ENCODE assay signal across 25 cellular contexts in genomic region chr17:76123749-76124581, GRCh38. TPM values are rescaled to one million over a fixed set of nuclear protein-coding genes. Genes with fewer than 3 reads are reported as not detected.
A peak's percentile ranks its signal among the peaks of the same experiment; 100 is the strongest.
DNase-seq lines count a peak whose midpoint lies in the region; ATAC-seq and TF ChIP-seq lines count a peak whose summit lies in the region.
"Had no signal": no experiment of that assay in that cellular context is flagged by ENCODE, and none has a peak within 500 bp of the region (broad histone marks: within the 10 kb centered on the region; RNA-seq: fewer than 3 reads in every experiment).

No MANE protein-coding gene starts in this region.

- POLR2A ChIA-PET in CD4-positive, alpha-beta memory T cell (lab: Charles Lee; ENCODE audit: partially characterized antibody): interaction anchor here (0.6 to 7.9 kb wide), 9 partner anchors 17 to 165 kb away, joined by 3 to 108 read pairs (median 5); partner anchors contain the start of genes FOXJ1 and UBALD2
- POLR2A ChIA-PET in PC-3 (lab: Charles Lee; ENCODE audit: unreplicated experiment): no interaction called here

- no peaks in the 10 kb centered on the region for H3K27me3 Mint-ChIP-seq in CD4-positive, alpha-beta memory T cell
- H3K27me3 Mint-ChIP-seq in naive B cell: peaks cover 0 to 6% (median 5%) of the 10 kb centered on the region in 3 donors

- peaks cover 4 to 12% (median 9%) of the 10 kb centered on the region in 4 donors for H3K4me1 Mint-ChIP-seq in CD4-positive, alpha-beta memory T cell
- H3K4me1 Mint-ChIP-seq in naive B cell: peaks cover 17 to 26% (median 21%) of the 10 kb centered on the region in 3 donors

- no TSS peak for BruUV-seq in PC-3 (replicated peaks; lab: Mats Ljungman, UMichigan)

- DNase-seq in CD4-positive, alpha-beta memory T cell: no peak
- DNase-seq in GM10266 (ENCODE audit: extremely low spot score): peak; percentile 18
- no peak for DNase-seq in PC-3
- DNase-seq in naive B cell: no peak
- DNase-seq in activated T-cell treated with anti-CD3 and anti-CD28 coated beads for 4 hours: no peak
- no peak for DNase-seq in amniotic stem cell (lab: John Stamatoyannopoulos, UW)
- DNase-seq in kidney glomerular epithelial cell (lab: John Stamatoyannopoulos, UW): no peak
- DNase-seq: activated CD4-positive, CD25-positive, alpha-beta regulatory T cell treated with anti-CD3 and anti-CD28 coated beads, Interleukin-2, amount 50 U/mL, for 72 hours; activated CD8-positive, alpha-beta memory T cell treated with anti-CD3 and anti-CD28 coated beads, Interleukin-2, amount 50 U/mL, for 4 hours; DND-41; erythroblast; NCI-H1694 treated with DMSO at 0.1 percent for 48 hours; NCI-H345; SHP77 treated with DMSO at 0.1 percent for 48 hours; stimulated activated CD4-positive, alpha-beta T cell treated with anti-CD3 and anti-CD28 coated beads, Interleukin-4, amount 100 ng/mL, for 1 hour had no signal

- H3K9me3 Mint-ChIP-seq in CD4-positive, alpha-beta memory T cell: no peaks in the 10 kb centered on the region
- no peaks in the 10 kb centered on the region for H3K9me3 Mint-ChIP-seq in naive B cell
- H3K9me3 Mint-ChIP-seq: T-helper 2 cell treated with Interferon-gamma antibody and Interleukin-4, amounts not matched to agents 5 μg/mL and 100 μg/mL, for 36 hours had no signal

- no peaks in the 10 kb centered on the region for H3K9me3 ChIP-seq in CD4-positive, alpha-beta memory T cell (ENCODE audit: control insufficient read depth in 1 of 2, low read length in 2 of 2)
- H3K9me3 ChIP-seq in PC-3 (ENCODE audit: low read length): no peaks in the 10 kb centered on the region
- H3K9me3 ChIP-seq: gastroesophageal sphincter had no signal

- no peak for TF ChIP-seq CTCF in GM10266 (IDR thresholded peaks at IDR 0.05; ENCODE audit: control insufficient read depth, insufficient read depth, low read depth, missing control alignments)
- TF ChIP-seq CTCF in PC-3 (conservative IDR thresholded peaks at IDR 0.05; ENCODE audit: low read depth, low read length): 0 out of 2 replicates have a peak, but pooled peaks have one; percentile 14

- no peak overlapping the region for H3K9ac ChIP-seq in PC-3 (ENCODE audit: low read length)
- H3K9ac ChIP-seq: parathyroid adenoma had no signal

- H3K27me3 ChIP-seq in CD4-positive, alpha-beta memory T cell (ENCODE audit: insufficient read depth, low read length): no peaks in the 10 kb centered on the region
- H3K27me3 ChIP-seq in PC-3 (ENCODE audit: low read length): no peaks in the 10 kb centered on the region

- H3K79me2 ChIP-seq in PC-3 (ENCODE audit: low read length): no peaks in the 10 kb centered on the region
- H3K79me2 ChIP-seq: parathyroid adenoma had no signal

- no peaks in the 10 kb centered on the region for H3K36me3 Mint-ChIP-seq in CD4-positive, alpha-beta memory T cell
- H3K36me3 Mint-ChIP-seq in naive B cell: no peaks in the 10 kb centered on the region

- intact Hi-C loops in CD4-positive, alpha-beta memory T cell (cut with micrococcal nuclease): loop anchor here (5.0 kb wide), 1 partner anchor 112 kb away; no protein-coding TSS in a partner anchor
- intact Hi-C loops in PC-3 (cut with micrococcal nuclease): no loop called here

- no peak overlapping the region for H2AFZ ChIP-seq in PC-3 (ENCODE audit: low read length)
- H2AFZ ChIP-seq: parathyroid adenoma had no signal

- CTCF ChIA-PET in CD4-positive, alpha-beta memory T cell (lab: Charles Lee; ENCODE audit: partially characterized antibody): interaction anchor here (0.7 to 11.2 kb wide), 18 partner anchors 9 to 392 kb away, joined by 3 to 232 read pairs (median 4); partner anchors contain the start of gene RNF157
- CTCF ChIA-PET in PC-3 (lab: Charles Lee): interaction anchor here (0.7 to 1.5 kb wide), 3 partner anchors 58 to 228 kb away, joined by 3 to 5 read pairs (median 5); no protein-coding TSS in a partner anchor

- peak overlapping the region in 4 of 7 donors; percentile 29 to 60 (median 45) for H3K27ac Mint-ChIP-seq in CD4-positive, alpha-beta memory T cell
- H3K27ac Mint-ChIP-seq in naive B cell: peak overlapping the region in 1 of 6 donors; percentile 23

- no peak overlapping the region for H3K4me2 ChIP-seq in PC-3 (ENCODE audit: low read length)

- no peaks in the 10 kb centered on the region for H3K36me3 ChIP-seq in CD4-positive, alpha-beta memory T cell (ENCODE audit: insufficient read depth, low read length)
- no peaks in the 10 kb centered on the region for H3K36me3 ChIP-seq in PC-3 (ENCODE audit: low read depth, low read length)
- H3K36me3 ChIP-seq: gastroesophageal sphincter had no signal

- H3K9me2 ChIP-seq in PC-3 (replicated peaks; ENCODE audit: low read length): no peaks in the 10 kb centered on the region

- ATAC-seq in PC-3: no peak
- no peak for ATAC-seq in naive B cell (ENCODE audit: low read depth in 2 of 2)
- ATAC-seq: gastroesophageal sphincter, left lobe of liver had no signal

- H3K4me1 ChIP-seq in CD4-positive, alpha-beta memory T cell (ENCODE audit: insufficient read depth, low read length): peaks cover 10% of the 10 kb centered on the region
- peaks cover 4% of the 10 kb centered on the region; the same call in 1 of the 2 replicates for H3K4me1 ChIP-seq in PC-3 (ENCODE audit: insufficient read depth, low read length)
- H3K4me1 ChIP-seq: parathyroid adenoma had no signal

- no peaks in the 10 kb centered on the region for H4K20me1 ChIP-seq in PC-3 (ENCODE audit: low read length)

- no peak overlapping the region for H3K4me3 ChIP-seq in CD4-positive, alpha-beta memory T cell (ENCODE audit: low read length in 2 of 2)
- H3K4me3 ChIP-seq in PC-3 (ENCODE audit: low read length): no peak overlapping the region
- H3K4me3 ChIP-seq: gastroesophageal sphincter, skin epidermis had no signal

- no peaks in the 10 kb centered on the region for H3F3A ChIP-seq in PC-3 (ENCODE audit: low read length, unreplicated experiment)

- no peak overlapping the region for H3K27ac ChIP-seq in CD4-positive, alpha-beta memory T cell (ENCODE audit: low read depth, low read length)
- no peak overlapping the region for H3K27ac ChIP-seq in PC-3 (ENCODE audit: low read length)
- H3K27ac ChIP-seq: gastroesophageal sphincter, parathyroid adenoma, skin epidermis had no signal

- peak overlapping the region in 1 of 8 donors; percentile 28 for H3K4me3 Mint-ChIP-seq in CD4-positive, alpha-beta memory T cell
- H3K4me3 Mint-ChIP-seq in naive B cell: peak overlapping the region in 6 of 8 donors; percentile 29 to 82 (median 68)

RNA-seq across cellular contexts. Expression of gene FOXJ1, which starts 17.1 kb away (rescaled TPM):
- under 1 TPM; 0.19 to 0.20 TPM for total RNA-seq in CD4-positive, alpha-beta memory T cell
- not detected for polyA plus RNA-seq in CD4-positive, alpha-beta memory T cell
- total RNA-seq in PC-3 (2014; rRNA removed): 0.26 and 0.69 TPM in 2 replicates
- polyA plus RNA-seq in naive B cell (ENCODE audit: low read depth in 6 of 6): not detected
- total RNA-seq: bronchial epithelial cell, dermis microvascular lymphatic vessel endothelial cell, gastroesophageal sphincter, M059J had no signal
- polyA plus RNA-seq: BJ had no signal

RNA-seq across cellular contexts. Expression of gene EXOC7, which starts 20.4 kb away (rescaled TPM):
- 100 to 1,000 TPM; 183 to 184 TPM for total RNA-seq in CD4-positive, alpha-beta memory T cell
- 10 to 100 TPM; 36.2 to 66.9 TPM for polyA plus RNA-seq in CD4-positive, alpha-beta memory T cell
- 153 and 173 TPM in 2 replicates for total RNA-seq in PC-3 (2014; rRNA removed)
- polyA plus RNA-seq in naive B cell (ENCODE audit: low read depth in 6 of 6): 10 to 100 TPM; 40.8 to 64.9 (median 54.0) TPM

RNA-seq across cellular contexts. Expression of gene ZACN, which starts 45.0 kb away (rescaled TPM):
- total RNA-seq in CD4-positive, alpha-beta memory T cell: under 1 TPM in 1 of 2 experiments, not detected in 1; 0.35 TPM
- 1 to 10 TPM in 1 of 2 donors, not detected in 1; 1.0 TPM for polyA plus RNA-seq in CD4-positive, alpha-beta memory T cell
- total RNA-seq in PC-3 (2014; rRNA removed): 0.11 TPM in 1 of 2 replicates, not detected in the other
- 1 to 10 TPM in 2 of 6 donors, under 1 TPM in 2, not detected in 2; 0.70 to 1.6 (median 1.1) TPM for polyA plus RNA-seq in naive B cell (ENCODE audit: low read depth in 6 of 6)
- total RNA-seq: bronchial epithelial cell, dermis microvascular lymphatic vessel endothelial cell, gastroesophageal sphincter, left lobe of liver, temporal lobe had no signal

RNA-seq across cellular contexts. Expression of gene GALR2, which starts 49.4 kb away (rescaled TPM):
- total RNA-seq in CD4-positive, alpha-beta memory T cell: not detected
- under 1 TPM in 1 of 2 donors, not detected in 1; 0.37 TPM for polyA plus RNA-seq in CD4-positive, alpha-beta memory T cell
- total RNA-seq in PC-3 (2014; rRNA removed): 0.69 and 2.2 TPM in 2 replicates
- polyA plus RNA-seq in naive B cell (ENCODE audit: low read depth in 6 of 6): 1 to 10 TPM in 2 of 6 donors, under 1 TPM in 3, not detected in 1; 0.31 to 2.6 (median 0.72) TPM
- total RNA-seq: bronchial epithelial cell, gastroesophageal sphincter, left lobe of liver, temporal lobe had no signal
- polyA plus RNA-seq: BJ had no signal

RNA-seq across cellular contexts. Expression of gene SRP68, which starts 51.6 kb away (rescaled TPM):
- total RNA-seq in CD4-positive, alpha-beta memory T cell: 10 to 100 TPM; 86.5 to 92.4 TPM
- polyA plus RNA-seq in CD4-positive, alpha-beta memory T cell: 10 to 100 TPM; 59.1 to 84.9 TPM
- 60.8 and 71.4 TPM in 2 replicates for total RNA-seq in PC-3 (2014; rRNA removed)
- polyA plus RNA-seq in naive B cell (ENCODE audit: low read depth in 6 of 6): 10 to 100 TPM; 31.4 to 68.1 (median 53.0) TPM
